17 cellular contexts compared by ENCODE assay signal in the genomic region with DNA sequence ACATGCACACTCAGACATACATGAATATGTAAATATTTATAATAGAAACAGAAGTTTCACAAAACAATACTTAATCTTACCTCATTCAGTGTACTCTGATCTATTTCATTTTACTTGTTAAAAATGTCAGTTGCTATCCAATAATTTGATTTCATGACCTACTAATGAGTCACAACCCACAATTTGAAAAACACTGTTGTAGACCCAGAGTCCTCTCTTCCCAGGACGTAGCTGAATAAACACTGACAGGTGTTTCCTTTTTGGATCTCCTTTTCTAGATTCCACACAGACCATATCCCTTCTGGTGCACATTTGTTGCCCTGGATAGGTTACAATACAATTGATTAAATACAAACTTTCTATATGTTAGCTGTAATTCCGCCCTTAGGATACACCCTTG. TPM values are rescaled to one million over a fixed set of nuclear protein-coding genes. Genes with fewer than 3 reads are reported as not detected.
DNase-seq lines count a peak whose midpoint lies in the region; ATAC-seq and TF ChIP-seq lines count a peak whose summit lies in the region.
"Had no signal": no experiment of that assay in that cellular context is flagged by ENCODE, and none has a peak within 500 bp of the region (broad histone marks: within the 10 kb centered on the region; RNA-seq: fewer than 3 reads in every experiment).

No MANE protein-coding gene starts in this region.

- no peak overlapping the region for H3K4me3 ChIP-seq in AG10803 (ENCODE audit: low read length)
- no peak overlapping the region for H3K4me3 ChIP-seq in RWPE2 (ENCODE audit: severe bottlenecking)
- no peak overlapping the region for H3K4me3 ChIP-seq in fibroblast of pulmonary artery (replicated peaks; ENCODE audit: low read depth, low read length)
- H3K4me3 ChIP-seq: heart right ventricle, tibial nerve had no signal

- no peaks in the 10 kb centered on the region for H3K27me3 ChIP-seq in RWPE2 (ENCODE audit: insufficient read depth, poor library complexity, severe bottlenecking)
- H3K27me3 ChIP-seq: heart right ventricle, tibial nerve had no signal

- DNase-seq in AG10803 (ENCODE audit: low read depth) (peak; percentile 47), H4 (ENCODE audit: low spot score) (peak; percentile 11), RWPE2 (ENCODE audit: low spot score) (no peak), fibroblast of pulmonary artery (ENCODE audit: low read depth) (peak; percentile 35), AG20443 (ENCODE audit: low spot score) (no peak), HUDEP-2 (lab: John Stamatoyannopoulos, UW; ENCODE audit: unreplicated experiment in 76 of 76) (no peak), NOMO-1 treated with dmso at 0.1 percent for 144 hours (lab: John Stamatoyannopoulos, UW; ENCODE audit: unreplicated experiment) (no peak)
- no peak for DNase-seq in effector CD8-positive, alpha-beta T cell (lab: John Stamatoyannopoulos, UW)
- DNase-seq: activated naive CD8-positive, alpha-beta T cell treated with anti-CD3 and anti-CD28 coated beads, Interleukin-2, amount 10 ng/mL, durations not matched to agents 7 days and 5 days; activated T-cell treated with anti-CD3 and anti-CD28 coated beads, Interleukin-2, amount 50 U/mL, for 48 hours; C1 segment of cervical spinal cord; H7; heart right ventricle; NCI-H1048; NCI-H2227 treated with DMSO at 0.1 percent for 48 hours; OCI-M1 had no signal

- no peaks in the 10 kb centered on the region for H3K36me3 ChIP-seq in RWPE2 (ENCODE audit: low read depth)
- H3K36me3 ChIP-seq: heart right ventricle, tibial nerve had no signal

- ATAC-seq in RWPE2 (ENCODE audit: low read depth): peak; percentile 67; the same call in 2 of the 3 replicates

- H3K9me3 ChIP-seq in RWPE2 (ENCODE audit: severe bottlenecking): peaks cover 3% of the 10 kb centered on the region

- TF ChIP-seq CTCF in AG10803 (conservative IDR thresholded peaks at IDR 0.05; ENCODE audit: low read length) (no peak), RWPE2 (IDR thresholded peaks at IDR 0.05; ENCODE audit: poor library complexity, severe bottlenecking) (no peak), fibroblast of pulmonary artery (IDR thresholded peaks at IDR 0.05; ENCODE audit: low read length, missing control alignments) (no peak)

- H3K4me1 ChIP-seq in RWPE2 (ENCODE audit: insufficient read depth, poor library complexity, severe bottlenecking): peaks cover 14% of the 10 kb centered on the region

- H3K27ac ChIP-seq in RWPE2 (ENCODE audit: poor library complexity, severe bottlenecking): no peak overlapping the region
- H3K27ac ChIP-seq: tibial nerve had no signal

RNA-seq across cellular contexts. Expression of a gene that starts 10.5 kb away (rescaled TPM):
- total RNA-seq in H4 (2014; rRNA removed; shearing (Covaris generic)): 1.4 and 1.9 TPM in 2 replicates
- total RNA-seq: activated naive CD8-positive, alpha-beta T cell treated with anti-CD3 and anti-CD28 coated beads, Interleukin-2, amount 10 ng/mL, durations not matched to agents 7 days and 5 days had no signal

Comparison
In these comparisons a context has a peak if more than half of its experiments do, and no peak if none do; other contexts are left out.
1. DNase-seq: peak in AG10803 (single experiment), H4 (single experiment) and fibroblast of pulmonary artery (single experiment); none in RWPE2 (single experiment), AG20443 (single experiment), effector CD8-positive, alpha-beta T cell (single experiment), HUDEP-2 (0 of 76) and NOMO-1 treated with dmso at 0.1 percent for 144 hours (single experiment).